ENCODE assay signal across 19 cellular contexts in genomic region chr9:91120200-91120599, GRCh38.
DNase-seq lines count a peak whose midpoint lies in the region; ATAC-seq and TF ChIP-seq lines count a peak whose summit lies in the region.
"Had no signal": no experiment of that assay in that cellular context is flagged by ENCODE, and none has a peak within 500 bp of the region (broad histone marks: within the 10 kb centered on the region; RNA-seq: fewer than 3 reads in every experiment).

No MANE protein-coding gene starts in this region.

- H4K20me1 ChIP-seq in mammary epithelial cell (ENCODE audit: insufficient read depth, low read length): no peaks in the 10 kb centered on the region

- H3K36me3 Mint-ChIP-seq in MCF 10A (ENCODE audit: insufficient read depth, unreplicated experiment) (no peaks in the 10 kb centered on the region), nephron (ENCODE audit: low read depth) (peaks cover 3% of the 10 kb centered on the region)
- H3K36me3 Mint-ChIP-seq in activated CD8-positive, alpha-beta memory T cell treated with anti-CD3 and anti-CD28 coated beads, Interleukin-2, amount 10 ng/mL, durations not matched to agents 7 days and 5 days: peaks cover 70% of the 10 kb centered on the region

- H3K9ac ChIP-seq in mammary epithelial cell (ENCODE audit: insufficient read depth, low read length): no peak overlapping the region

- no peaks in the 10 kb centered on the region for H3K9me3 ChIP-seq in mammary epithelial cell (replicated peaks; ENCODE audit: insufficient read depth, low read length)
- H3K9me3 ChIP-seq in transverse colon: no peaks in the 10 kb centered on the region
- H3K9me3 ChIP-seq: A549, upper lobe of right lung had no signal

- H3K27me3 ChIP-seq in mammary epithelial cell (ENCODE audit: insufficient read depth, low read length) (no peaks in the 10 kb centered on the region), transverse colon (peaks cover 3% of the 10 kb centered on the region), H7 (ENCODE audit: control insufficient read depth, insufficient read depth, low read length) (peaks cover 3% of the 10 kb centered on the region; the same call in 1 of the 2 replicates)
- H3K27me3 ChIP-seq: right lobe of liver, upper lobe of right lung had no signal

- H3K27ac Mint-ChIP-seq in MCF 10A (ENCODE audit: low read depth, unreplicated experiment) (peak overlapping the region; percentile 83), nephron (peak overlapping the region in 2 of 3 experiments; percentile 46 to 67)
- no peak overlapping the region for H3K27ac Mint-ChIP-seq in activated CD8-positive, alpha-beta memory T cell treated with anti-CD3 and anti-CD28 coated beads, Interleukin-2, amount 10 ng/mL, durations not matched to agents 7 days and 5 days
- H3K27ac Mint-ChIP-seq: activated naive CD8-positive, alpha-beta T cell treated with anti-CD3 and anti-CD28 coated beads for 36 hours; CD4-positive, alpha-beta T cell; IgD-negative memory B cell had no signal

- H3K36me3 ChIP-seq in mammary epithelial cell (ENCODE audit: insufficient read depth, low read length): no peaks in the 10 kb centered on the region
- no peaks in the 10 kb centered on the region for H3K36me3 ChIP-seq in transverse colon
- H3K36me3 ChIP-seq in H7 (replicated peaks; ENCODE audit: control insufficient read depth, insufficient read depth, low read length): no peaks in the 10 kb centered on the region
- H3K36me3 ChIP-seq: right lobe of liver, upper lobe of right lung had no signal

- H3K9me3 Mint-ChIP-seq in MCF 10A (ENCODE audit: unreplicated experiment) (no peaks in the 10 kb centered on the region), nephron (peaks cover 17% of the 10 kb centered on the region)
- H3K9me3 Mint-ChIP-seq in activated CD8-positive, alpha-beta memory T cell treated with anti-CD3 and anti-CD28 coated beads, Interleukin-2, amount 10 ng/mL, durations not matched to agents 7 days and 5 days (ENCODE audit: low read depth): peaks cover 11% of the 10 kb centered on the region
- H3K9me3 Mint-ChIP-seq: central memory CD8-positive, alpha-beta T cell had no signal

- no peaks in the 10 kb centered on the region for H3K27me3 Mint-ChIP-seq in MCF 10A (ENCODE audit: insufficient read depth, unreplicated experiment)
- H3K27me3 Mint-ChIP-seq in nephron (ENCODE audit: low read depth): peaks cover 12% of the 10 kb centered on the region
- H3K27me3 Mint-ChIP-seq in activated CD8-positive, alpha-beta memory T cell treated with anti-CD3 and anti-CD28 coated beads, Interleukin-2, amount 10 ng/mL, durations not matched to agents 7 days and 5 days: no peaks in the 10 kb centered on the region

- no peak overlapping the region for H3K4me3 ChIP-seq in mammary epithelial cell (replicated peaks in 1 of 3; ENCODE audit: insufficient read depth in 1 of 3, low read depth in 2 of 3, low read length in 3 of 3)
- H3K4me3 ChIP-seq in coronary artery: no peak overlapping the region
- no peak overlapping the region for H3K4me3 ChIP-seq in transverse colon
- no peak overlapping the region for H3K4me3 ChIP-seq in H7 (ENCODE audit: insufficient read depth, low read depth, low read length)
- H3K4me3 ChIP-seq: A549, right lobe of liver, upper lobe of right lung had no signal

- POLR2A ChIA-PET in MCF 10A (lab: Yijun Ruan, JAX): interaction anchor here (0.6 to 3.2 kb wide), 12 partner anchors 11 to 276 kb away, joined by 3 to 13 read pairs (median 4); no protein-coding TSS in a partner anchor

- H3K4me1 Mint-ChIP-seq in MCF 10A (ENCODE audit: insufficient read depth, unreplicated experiment) (peaks cover 34% of the 10 kb centered on the region), nephron (peaks cover 26% of the 10 kb centered on the region)
- peaks cover 36% of the 10 kb centered on the region for H3K4me1 Mint-ChIP-seq in activated CD8-positive, alpha-beta memory T cell treated with anti-CD3 and anti-CD28 coated beads, Interleukin-2, amount 10 ng/mL, durations not matched to agents 7 days and 5 days

- BruUV-seq in MCF 10A (replicated peaks; lab: Mats Ljungman, UMichigan) (no TSS peak), mammary epithelial cell (replicated peaks; lab: Mats Ljungman, UMichigan) (no TSS peak)

- in situ Hi-C loops in mammary epithelial cell (cut with MboI; ENCODE audit: low sequenced_read_pairs in 2 of 2): no loop called here
- in situ Hi-C loops in transverse colon (cut with MboI; ENCODE audit: low pct_ligation_motif_present in 1 of 4, low pct_unique_long_range_greater_than_20kb in 1 of 4, low sequenced_read_pairs in 3 of 4): no loop called here

- intact Hi-C loops in MCF 10A (cut with micrococcal nuclease) (no loop called here), mammary epithelial cell (cut with micrococcal nuclease) (no loop called here), transverse colon (cut with DNase I; ENCODE audit: low total_unique reads) (no loop called here)

- no peaks in the 10 kb centered on the region for H3K79me2 ChIP-seq in mammary epithelial cell (ENCODE audit: insufficient read depth, low read length)

- TF ChIP-seq POLR2A in transverse colon (IDR thresholded peaks at IDR 0.05): no peak

- H3K4me2 ChIP-seq in mammary epithelial cell (ENCODE audit: insufficient read depth, low read depth, low read length): no peak overlapping the region

- ATAC-seq in activated CD8-positive, alpha-beta memory T cell treated with anti-CD3 and anti-CD28 coated beads, Interleukin-2, amount 10 ng/mL, durations not matched to agents 7 days and 5 days: no peak
- no peak for ATAC-seq in HG03039 (IDR thresholded peaks at IDR 0.05; ENCODE audit: unreplicated experiment)
- ATAC-seq: activated T-cell treated with anti-CD3 and anti-CD28 coated beads, Interleukin-2, amount 50 U/mL, for 4 hours; upper lobe of right lung had no signal

- H3K4me3 Mint-ChIP-seq in MCF 10A (ENCODE audit: unreplicated experiment) (no peak overlapping the region), nephron (no peak overlapping the region)
- no peak overlapping the region for H3K4me3 Mint-ChIP-seq in activated CD8-positive, alpha-beta memory T cell treated with anti-CD3 and anti-CD28 coated beads, Interleukin-2, amount 10 ng/mL, durations not matched to agents 7 days and 5 days
- H3K4me3 Mint-ChIP-seq: activated naive CD8-positive, alpha-beta T cell treated with anti-CD3 and anti-CD28 coated beads for 36 hours; activated T-cell treated with anti-CD3 and anti-CD28 coated beads, Interleukin-2, amount 50 U/mL, for 4 hours; CD4-positive, alpha-beta T cell; central memory CD8-positive, alpha-beta T cell; IgD-negative memory B cell had no signal

- CTCF ChIA-PET in MCF 10A (lab: Yijun Ruan, JAX): interaction anchor here (0.5 to 1.3 kb wide), 4 partner anchors 11 to 538 kb away, joined by 3 to 5 read pairs (median 4); no protein-coding TSS in a partner anchor
- CTCF ChIA-PET in mammary epithelial cell (lab: Charles Lee; ENCODE audit: low non-redundant PET): no interaction called here
- CTCF ChIA-PET in activated CD8-positive, alpha-beta memory T cell treated with anti-CD3 and anti-CD28 coated beads, Interleukin-2, amount 10 ng/mL, durations not matched to agents 7 days and 5 days (lab: Charles Lee): interaction anchor here (1.0 to 3.2 kb wide), 3 partner anchors 9 to 83 kb away, joined by 3 to 11 read pairs (median 5); no protein-coding TSS in a partner anchor

- DNase-seq in MCF 10A (ENCODE audit: unreplicated experiment): no peak
- DNase-seq in mammary epithelial cell: no peak
- no peak for DNase-seq in coronary artery (ENCODE audit: low spot score)
- DNase-seq in transverse colon: no peak
- DNase-seq in activated CD8-positive, alpha-beta memory T cell treated with anti-CD3 and anti-CD28 coated beads, Interleukin-2, amount 10 ng/mL, durations not matched to agents 7 days and 5 days: no peak
- DNase-seq in H7: no peak
- DNase-seq: activated naive CD8-positive, alpha-beta T cell treated with anti-CD3 and anti-CD28 coated beads for 36 hours; activated T-cell treated with anti-CD3 and anti-CD28 coated beads, Interleukin-2, amount 50 U/mL, for 4 hours; CD4-positive, alpha-beta T cell; NCI-H1092; NCI-H2107; right lobe of liver; stimulated activated CD4-positive, alpha-beta T cell treated with anti-CD3 and anti-CD28 coated beads, Interleukin-4, amount 100 ng/mL, for 4 hours; upper lobe of right lung had no signal

- H3K27ac ChIP-seq in mammary epithelial cell (ENCODE audit: insufficient read depth, low read depth, low read length) (no peak overlapping the region), coronary artery (peak overlapping the region; percentile 72 to 76), transverse colon (peak overlapping the region; percentile 44 to 64 (median 50))
- H3K27ac ChIP-seq: A549, right lobe of liver, upper lobe of right lung had no signal

- H3K4me1 ChIP-seq in mammary epithelial cell (ENCODE audit: insufficient read depth, low read length) (peaks cover 26% of the 10 kb centered on the region), transverse colon (peaks cover 3 to 29% (median 16%) of the 10 kb centered on the region in 4 donors)

- no peak for TF ChIP-seq EP300 in transverse colon (IDR thresholded peaks at IDR 0.05; ENCODE audit: low read depth)

- dilution Hi-C loops in mammary epithelial cell (cut with HindIII; ENCODE audit: low sequenced_read_pairs): no loop called here

- no peak overlapping the region for H2AFZ ChIP-seq in mammary epithelial cell (ENCODE audit: low read depth, low read length)

- no peak for TF ChIP-seq CTCF in MCF 10A (IDR thresholded peaks at IDR 0.05; ENCODE audit: unreplicated experiment)
- TF ChIP-seq CTCF in mammary epithelial cell (conservative IDR thresholded peaks at IDR 0.05 in 1 of 2, IDR thresholded peaks at IDR 0.05 in 1 of 2; ENCODE audit: extremely low read depth in 1 of 2, insufficient read depth in 1 of 2, low read depth in 1 of 2, low read length in 2 of 2): no peak
- no peak for TF ChIP-seq CTCF in coronary artery (IDR thresholded peaks at IDR 0.05)
- TF ChIP-seq CTCF in nephron (IDR thresholded peaks at IDR 0.05; ENCODE audit: unreplicated experiment in 3 of 3): no peak
- no peak for TF ChIP-seq CTCF in transverse colon (IDR thresholded peaks at IDR 0.05)
